Comparison of ENCODE assay signal across 19 cellular contexts in genomic region chr1:38776466-38776865, GRCh38.
"Had no signal": no experiment of that assay in that cellular context is flagged by ENCODE, and none has a peak within 500 bp of the region (broad histone marks: within the 10 kb centered on the region; RNA-seq: fewer than 3 reads in every experiment).

No MANE protein-coding gene starts in this region.

- H3K9me3 ChIP-seq: MG63 had no signal

- ATAC-seq: activated CD8-positive, alpha-beta memory T cell treated with anti-CD3 and anti-CD28 coated beads, Interleukin-2, amount 10 ng/mL, durations not matched to agents 7 days and 5 days; activated T-cell treated with anti-CD3 and anti-CD28 coated beads, Interleukin-2, amount 50 U/mL, for 4 hours; T-helper 17 cell had no signal

- H3K27ac ChIP-seq: cardiac muscle cell had no signal

- H3K27me3 ChIP-seq: cardiac muscle cell had no signal

- H3K36me3 ChIP-seq: cardiac muscle cell, MG63 had no signal

- H3K4me3 ChIP-seq: cardiac muscle cell, MG63 had no signal

- DNase-seq: activated B cell treated with CpG ODN at 0.5 μM for 24 hours; activated CD4-positive, alpha-beta T cell treated with anti-CD3 and anti-CD28 coated beads for 1 hour; activated CD4-positive, alpha-beta T cell treated with anti-CD3 and anti-CD28 coated beads, Interleukin-2, amount 10 ng/mL, durations not matched to agents 24 days and 14 days; activated CD4-positive, alpha-beta T cell treated with anti-CD3 and anti-CD28 coated beads, Interleukin-2, amount 50 U/mL, for 48 hours; activated CD8-positive, alpha-beta memory T cell treated with anti-CD3 and anti-CD28 coated beads, Interleukin-2, amount 10 ng/mL, durations not matched to agents 7 days and 5 days; activated effector memory CD4-positive, alpha-beta T cell treated with anti-CD3 and anti-CD28 coated beads, Interleukin-2, amount 50 U/mL, for 16 hours; activated naive CD4-positive, alpha-beta T cell treated with anti-CD3 and anti-CD28 coated beads for 36 hours; activated T-cell treated with anti-CD3 and anti-CD28 coated beads, Interleukin-2, amount 50 U/mL, for 4 hours; amygdala; MG63; NCI-H1694; NCI-H2029; NCI-H2227 treated with DMSO at 0.1 percent for 48 hours; NCI-H510A; NCI-H526 treated with DMSO at 0.1 percent for 48 hours; SIG-M5; T-helper 17 cell; T-helper 9 cell had no signal
